Comparison of ENCODE assay signal across 17 cellular contexts in genomic region chr7:127885222-127885772, GRCh38.
DNase-seq lines count a peak whose midpoint lies in the region; ATAC-seq and TF ChIP-seq lines count a peak whose summit lies in the region.
"Had no signal": no experiment of that assay in that cellular context is flagged by ENCODE, and none has a peak within 500 bp of the region (broad histone marks: within the 10 kb centered on the region; RNA-seq: fewer than 3 reads in every experiment).

No MANE protein-coding gene starts in this region.

- WGBS in endodermal cell (ENCODE audit: insufficient coverage in 1 of 2, insufficient read length in 1 of 2), 2 experiments, result 95 to 100% methylated on average over 1 to 3 of the region's 3 CpGs

- peaks cover 5% of the 10 kb centered on the region for H3K79me2 ChIP-seq in neural progenitor cell (ENCODE audit: low read depth)

- H3K4me1 ChIP-seq in endodermal cell (ENCODE audit: control insufficient read depth, insufficient read depth, low read length) (peaks cover 24% of the 10 kb centered on the region), neural progenitor cell (peaks cover 42% of the 10 kb centered on the region)
- H3K4me1 ChIP-seq: breast epithelium had no signal

- no peaks in the 10 kb centered on the region for H3K9me3 ChIP-seq in endodermal cell (ENCODE audit: control insufficient read depth, low read length)
- no peaks in the 10 kb centered on the region for H3K9me3 ChIP-seq in neural progenitor cell (ENCODE audit: low read depth)
- H3K9me3 ChIP-seq: breast epithelium, spleen had no signal

- DNase-seq in DMS 273 treated with DMSO at 0.1 percent for 48 hours (lab: John Stamatoyannopoulos, UW) (peak; percentile 17), OCI-M1 (lab: John Stamatoyannopoulos, UW) (peak; percentile 47), endodermal cell (no peak), neural progenitor cell (ENCODE audit: low spot score) (no peak), 8988T (no peak), NK-92 (lab: John Stamatoyannopoulos, UW; ENCODE audit: unreplicated experiment) (no peak)
- DNase-seq: activated CD4-positive, alpha-beta T cell treated with anti-CD3 and anti-CD28 coated beads for 36 hours; activated CD8-positive, alpha-beta memory T cell treated with anti-CD3 and anti-CD28 coated beads, Interleukin-2, amount 50 U/mL, for 48 hours; activated naive CD4-positive, alpha-beta T cell treated with anti-CD3 and anti-CD28 coated beads for 36 hours; Calu3; spleen; stimulated activated naive CD8-positive, alpha-beta T cell treated with anti-CD3 and anti-CD28 coated beads, Interleukin-15, Interleukin-2, amounts not matched to agents 100 U/mL and 50 U/mL, for 24 hours; T1000 had no signal

- no peak overlapping the region for H3K4me2 ChIP-seq in neural progenitor cell
- H3K4me2 ChIP-seq: KMS-11 had no signal

- TF ChIP-seq CTCF in endodermal cell (conservative IDR thresholded peaks at IDR 0.05), result no peak
- TF ChIP-seq CTCF in neural progenitor cell (IDR thresholded peaks at IDR 0.05), result no peak

- no peak overlapping the region for H3K4me3 ChIP-seq in endodermal cell (ENCODE audit: low read length)
- no peak overlapping the region for H3K4me3 ChIP-seq in neural progenitor cell
- H3K4me3 ChIP-seq: breast epithelium, spleen had no signal

- H3F3A ChIP-seq in neural progenitor cell (ENCODE audit: low read depth), result peaks cover 9% of the 10 kb centered on the region

- H3K36me3 Mint-ChIP-seq in endodermal cell (ENCODE audit: low read depth), result peaks cover 19% of the 10 kb centered on the region
- peaks cover 10% of the 10 kb centered on the region for H3K36me3 Mint-ChIP-seq in neural progenitor cell

- H3K4me3 Mint-ChIP-seq in endodermal cell (no peak overlapping the region), neural progenitor cell (no peak overlapping the region)
- H3K4me3 Mint-ChIP-seq: activated CD4-positive, alpha-beta T cell treated with anti-CD3 and anti-CD28 coated beads for 36 hours; activated naive CD4-positive, alpha-beta T cell treated with anti-CD3 and anti-CD28 coated beads for 36 hours had no signal

- H2AFZ ChIP-seq in neural progenitor cell (replicated peaks), result no peak overlapping the region

- no peak overlapping the region for H3K9ac ChIP-seq in endodermal cell (ENCODE audit: extremely low read depth, low read length, poor library complexity, severe bottlenecking)
- no peak overlapping the region for H3K9ac ChIP-seq in neural progenitor cell
- H3K9ac ChIP-seq: KMS-11 had no signal

- H3K27ac ChIP-seq in endodermal cell (ENCODE audit: low read depth, low read length) (no peak overlapping the region), neural progenitor cell (peak overlapping the region; percentile 17)
- H3K27ac ChIP-seq: breast epithelium, KMS-11 had no signal

- no peak for ATAC-seq in HG02678 (IDR thresholded peaks at IDR 0.05; ENCODE audit: unreplicated experiment)
- ATAC-seq in HG02981 (IDR thresholded peaks at IDR 0.05; ENCODE audit: unreplicated experiment), result no peak
- ATAC-seq: activated CD4-positive, alpha-beta T cell treated with anti-CD3 and anti-CD28 coated beads for 36 hours; stimulated activated naive CD8-positive, alpha-beta T cell treated with anti-CD3 and anti-CD28 coated beads, Interleukin-15, Interleukin-2, amounts not matched to agents 100 U/mL and 50 U/mL, for 24 hours had no signal

- H3K9me3 Mint-ChIP-seq in endodermal cell (no peaks in the 10 kb centered on the region), neural progenitor cell (no peaks in the 10 kb centered on the region)
- H3K9me3 Mint-ChIP-seq: activated naive CD4-positive, alpha-beta T cell treated with anti-CD3 and anti-CD28 coated beads for 36 hours had no signal

- peak overlapping the region; percentile 40 for H3K27ac Mint-ChIP-seq in endodermal cell
- H3K27ac Mint-ChIP-seq in neural progenitor cell, result no peak overlapping the region
- H3K27ac Mint-ChIP-seq: activated CD4-positive, alpha-beta T cell treated with anti-CD3 and anti-CD28 coated beads for 36 hours; activated naive CD4-positive, alpha-beta T cell treated with anti-CD3 and anti-CD28 coated beads for 36 hours had no signal

- peaks cover 35% of the 10 kb centered on the region for H3K4me1 Mint-ChIP-seq in endodermal cell
- H3K4me1 Mint-ChIP-seq in neural progenitor cell, result peaks cover 51% of the 10 kb centered on the region

- H3K36me3 ChIP-seq in endodermal cell (ENCODE audit: control insufficient read depth, insufficient read depth, low read length) (peaks cover 52% of the 10 kb centered on the region), neural progenitor cell (no peaks in the 10 kb centered on the region)
- H3K36me3 ChIP-seq: breast epithelium had no signal

- no peaks in the 10 kb centered on the region for H3K27me3 ChIP-seq in endodermal cell (ENCODE audit: control insufficient read depth, insufficient read depth, low read length, poor library complexity, severe bottlenecking)
- no peaks in the 10 kb centered on the region for H3K27me3 ChIP-seq in neural progenitor cell
- H3K27me3 ChIP-seq: breast epithelium, spleen had no signal

- no peaks in the 10 kb centered on the region for H3K27me3 Mint-ChIP-seq in endodermal cell (ENCODE audit: insufficient read depth)
- no peaks in the 10 kb centered on the region for H3K27me3 Mint-ChIP-seq in neural progenitor cell (ENCODE audit: insufficient read depth, low read depth)
- H3K27me3 Mint-ChIP-seq: activated CD4-positive, alpha-beta T cell treated with anti-CD3 and anti-CD28 coated beads for 36 hours had no signal

- no peaks in the 10 kb centered on the region for H4K20me1 ChIP-seq in neural progenitor cell (ENCODE audit: low read depth)

Comparison
In these comparisons a context has a peak if more than half of its experiments do, and no peak if none do; other contexts are left out.
1. DNase-seq: peak in DMS 273 treated with DMSO at 0.1 percent for 48 hours (single experiment) and OCI-M1 (single experiment); none in endodermal cell (single experiment), neural progenitor cell (single experiment), 8988T (single experiment) and NK-92 (single experiment).